In genomic region chr3:69915726-69916125, GRCh38 we compare ENCODE assay signal across 10 cellular contexts.
"Had no signal": no experiment of that assay in that cellular context is flagged by ENCODE, and none has a peak within 500 bp of the region (broad histone marks: within the 10 kb centered on the region; RNA-seq: fewer than 3 reads in every experiment).

No MANE protein-coding gene starts in this region.

- ATAC-seq: HCT116, HepG2 had no signal

- H3K4me1 Mint-ChIP-seq: IgD-negative memory B cell had no signal

- H3K36me3 Mint-ChIP-seq: IgD-negative memory B cell had no signal

- H3K27ac ChIP-seq: GM23248, HL-60 had no signal

- H3K27ac Mint-ChIP-seq: HFFc6, IgD-negative memory B cell had no signal

- H3K4me1 ChIP-seq: HAP-1 had no signal

- H3K9me3 Mint-ChIP-seq: HFFc6 had no signal

- H3K4me3 ChIP-seq: GM23248, HAP-1 had no signal

- H3K27me3 Mint-ChIP-seq: IgD-negative memory B cell had no signal

- DNase-seq: GM23248, GOT3, H7, HFFc6, KG1 had no signal

- H3K36me3 ChIP-seq: HAP-1 had no signal

- H3K9me3 ChIP-seq: HAP-1 had no signal

- H3K4me3 Mint-ChIP-seq: HFFc6, IgD-negative memory B cell had no signal

- H2AFZ ChIP-seq: GM23248 had no signal

- H3K9ac ChIP-seq: GM23248 had no signal
